8 cellular contexts compared by ENCODE assay signal in the genomic region with DNA sequence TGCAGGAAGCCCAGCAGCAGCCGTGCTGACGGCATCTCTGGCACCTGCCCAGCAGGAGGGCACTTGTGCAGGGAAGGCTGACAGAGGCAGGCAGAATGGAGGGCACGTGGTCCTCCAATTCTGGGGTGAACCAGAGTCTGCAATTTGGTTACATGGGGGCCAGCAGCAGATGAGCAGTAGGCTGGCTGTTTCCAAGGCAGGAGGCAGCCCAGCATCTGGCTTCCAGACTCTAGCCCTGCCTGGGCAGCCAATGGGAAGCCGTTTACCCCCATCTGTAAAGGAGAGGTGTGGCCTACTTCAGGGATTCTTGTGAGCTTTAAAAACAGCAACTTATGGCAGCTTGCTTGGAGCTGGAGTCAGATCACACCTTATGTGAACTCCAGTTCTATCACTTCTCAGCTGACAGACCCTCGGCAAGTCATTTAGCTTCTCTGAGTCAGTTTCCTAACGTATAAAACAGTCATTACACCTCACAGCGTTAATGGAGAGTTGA.
DNase-seq lines count a peak whose midpoint lies in the region; ATAC-seq and TF ChIP-seq lines count a peak whose summit lies in the region.

No MANE protein-coding gene starts in this region.

- no peaks in the 10 kb centered on the region for H3K9me3 ChIP-seq in HEK293 (ENCODE audit: control insufficient read depth, insufficient read depth, low read depth, low read length)

- DNase-seq in AG08395 (ENCODE audit: low spot score) = peak; percentile 92
- DNase-seq in amniotic epithelial cell (ENCODE audit: low read depth) = peak; percentile 31
- peak; percentile 22 to 46 for DNase-seq in hippocampal formation (lab: John Stamatoyannopoulos, UW)
- no peak for DNase-seq in HEK293T (ENCODE audit: extremely low spot score)

- ATAC-seq in GM18868 (IDR thresholded peaks at IDR 0.05; ENCODE audit: unreplicated experiment) = no peak
- no peak for ATAC-seq in GM18498 (IDR thresholded peaks at IDR 0.05; ENCODE audit: unreplicated experiment)
- no peak for ATAC-seq in GM19467 (IDR thresholded peaks at IDR 0.05; ENCODE audit: unreplicated experiment)

- H3K4me1 ChIP-seq in HEK293 (ENCODE audit: control insufficient read depth, insufficient read depth, low read length) = peaks cover 15% of the 10 kb centered on the region

- no peak overlapping the region for H3K4me3 ChIP-seq in HEK293 (ENCODE audit: low read depth, low read length)

- peaks cover 14 to 87% of the 10 kb centered on the region in 2 experiments for H3K36me3 ChIP-seq in HEK293 (ENCODE audit: control insufficient read depth in 2 of 2, insufficient read depth in 1 of 2, low read length in 2 of 2)

- no peak for TF ChIP-seq CTCF in HEK293 (tag by site-specific recombination; IDR thresholded peaks at IDR 0.05)

- CTCF ChIA-PET in HEK293 (lab: Yijun Ruan, JAX) = interaction anchor here (0.7 kb wide), 1 partner anchor 14 kb away, joined by 4 read pairs; no protein-coding TSS in a partner anchor
- CTCF ChIA-PET in HEK293T (lab: Yijun Ruan, JAX) = interaction anchor here (1.0 kb wide), 1 partner anchor 15 kb away, joined by 4 read pairs; no protein-coding TSS in a partner anchor

- POLR2A ChIA-PET in HEK293 (lab: Yijun Ruan, JAX) = interaction anchor here (0.7 kb wide), 1 partner anchor 42 kb away, joined by 3 read pairs; no protein-coding TSS in a partner anchor
- POLR2A ChIA-PET in HEK293T (lab: Yijun Ruan, JAX) = interaction anchor here (1.0 kb wide), 1 partner anchor 42 kb away, joined by 3 read pairs; no protein-coding TSS in a partner anchor

- peak overlapping the region; percentile 60; the same call in 1 of the 2 replicates for H3K27ac ChIP-seq in HEK293 (ENCODE audit: extremely low read depth, low read depth, low read length)

TF ChIP-seq in HEK293, 187 proteins besides CTCF, POLR2A, EP300 and RAD21 (continues in another document):
- TF ChIP-seq ZNF341 (tag by site-specific recombination; IDR thresholded peaks at IDR 0.05; ENCODE audit: low read depth) (peak; percentile 71), ZNF48 (tag by site-specific recombination; IDR thresholded peaks at IDR 0.05) (no peak), ZIC2 (tag by site-specific recombination; IDR thresholded peaks at IDR 0.05) (peak; percentile 65; the same call in 1 of the 2 replicates)
- TF ChIP-seq, protein P1, sequence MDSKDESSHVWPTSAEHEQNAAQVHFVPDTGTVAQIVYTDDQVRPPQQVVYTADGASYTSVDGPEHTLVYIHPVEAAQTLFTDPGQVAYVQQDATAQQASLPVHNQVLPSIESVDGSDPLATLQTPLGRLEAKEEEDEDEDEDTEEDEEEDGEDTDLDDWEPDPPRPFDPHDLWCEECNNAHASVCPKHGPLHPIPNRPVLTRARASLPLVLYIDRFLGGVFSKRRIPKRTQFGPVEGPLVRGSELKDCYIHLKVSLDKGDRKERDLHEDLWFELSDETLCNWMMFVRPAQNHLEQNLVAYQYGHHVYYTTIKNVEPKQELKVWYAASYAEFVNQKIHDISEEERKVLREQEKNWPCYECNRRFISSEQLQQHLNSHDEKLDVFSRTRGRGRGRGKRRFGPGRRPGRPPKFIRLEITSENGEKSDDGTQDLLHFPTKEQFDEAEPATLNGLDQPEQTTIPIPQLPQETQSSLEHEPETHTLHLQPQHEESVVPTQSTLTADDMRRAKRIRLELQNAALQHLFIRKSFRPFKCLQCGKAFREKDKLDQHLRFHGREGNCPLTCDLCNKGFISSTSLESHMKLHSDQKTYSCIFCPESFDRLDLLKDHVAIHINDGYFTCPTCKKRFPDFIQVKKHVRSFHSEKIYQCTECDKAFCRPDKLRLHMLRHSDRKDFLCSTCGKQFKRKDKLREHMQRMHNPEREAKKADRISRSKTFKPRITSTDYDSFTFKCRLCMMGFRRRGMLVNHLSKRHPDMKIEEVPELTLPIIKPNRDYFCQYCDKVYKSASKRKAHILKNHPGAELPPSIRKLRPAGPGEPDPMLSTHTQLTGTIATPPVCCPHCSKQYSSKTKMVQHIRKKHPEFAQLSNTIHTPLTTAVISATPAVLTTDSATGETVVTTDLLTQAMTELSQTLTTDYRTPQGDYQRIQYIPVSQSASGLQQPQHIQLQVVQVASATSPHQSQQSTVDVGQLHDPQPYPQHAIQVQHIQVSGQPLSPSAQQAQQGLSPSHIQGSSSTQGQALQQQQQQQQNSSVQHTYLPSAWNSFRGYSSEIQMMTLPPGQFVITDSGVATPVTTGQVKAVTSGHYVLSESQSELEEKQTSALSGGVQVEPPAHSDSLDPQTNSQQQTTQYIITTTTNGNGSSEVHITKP (tag by site-specific recombination; IDR thresholded peaks at IDR 0.05) = 0 out of 2 replicates have a peak, but pooled peaks have one; percentile 13
- TF ChIP-seq, protein P2, sequence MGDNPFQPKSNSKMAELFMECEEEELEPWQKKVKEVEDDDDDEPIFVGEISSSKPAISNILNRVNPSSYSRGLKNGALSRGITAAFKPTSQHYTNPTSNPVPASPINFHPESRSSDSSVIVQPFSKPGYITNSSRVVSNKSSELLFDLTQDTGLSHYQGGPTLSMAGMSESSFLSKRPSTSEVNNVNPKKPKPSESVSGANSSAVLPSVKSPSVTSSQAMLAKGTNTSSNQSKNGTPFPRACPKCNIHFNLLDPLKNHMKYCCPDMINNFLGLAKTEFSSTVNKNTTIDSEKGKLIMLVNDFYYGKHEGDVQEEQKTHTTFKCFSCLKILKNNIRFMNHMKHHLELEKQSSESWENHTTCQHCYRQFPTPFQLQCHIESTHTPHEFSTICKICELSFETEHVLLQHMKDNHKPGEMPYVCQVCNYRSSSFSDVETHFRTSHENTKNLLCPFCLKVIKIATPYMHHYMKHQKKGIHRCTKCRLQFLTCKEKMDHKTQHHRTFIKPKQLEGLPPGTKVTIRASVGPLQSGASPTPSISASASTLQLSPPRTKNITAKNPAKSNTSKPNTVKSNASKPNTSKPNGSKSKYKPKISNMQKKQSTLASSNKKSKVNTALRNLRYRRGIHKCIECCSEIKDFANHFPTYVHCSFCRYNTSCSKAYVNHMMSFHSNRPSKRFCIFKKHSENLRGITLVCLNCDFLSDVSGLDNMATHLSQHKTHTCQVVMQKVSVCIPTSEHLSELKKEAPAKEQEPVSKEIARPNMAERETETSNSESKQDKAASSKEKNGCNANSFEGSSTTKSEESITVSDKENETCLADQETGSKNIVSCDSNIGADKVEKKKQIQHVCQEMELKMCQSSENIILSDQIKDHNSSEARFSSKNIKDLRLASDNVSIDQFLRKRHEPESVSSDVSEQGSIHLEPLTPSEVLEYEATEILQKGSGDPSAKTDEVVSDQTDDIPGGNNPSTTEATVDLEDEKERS (tag by site-specific recombination; IDR thresholded peaks at IDR 0.05) = no peak

TF ChIP-seq in HEK293T, 16 proteins besides CTCF, POLR2A, EP300 and RAD21:
- TF ChIP-seq LEF1 (IDR thresholded peaks at IDR 0.05; ENCODE audit: borderline replicate concordance) (no peak), SUZ12 (IDR thresholded peaks at IDR 0.05) (no peak), BHLHE40 (IDR thresholded peaks at IDR 0.05; ENCODE audit: borderline replicate concordance) (no peak), ZNF384 (IDR thresholded peaks at IDR 0.05) (no peak), FOXM1 (IDR thresholded peaks at IDR 0.05; ENCODE audit: borderline replicate concordance) (no peak), L3MBTL2 (conservative IDR thresholded peaks at IDR 0.05) (no peak), HDGF (IDR thresholded peaks at IDR 0.05; ENCODE audit: borderline replicate concordance) (no peak)
